7 cellular contexts compared by ENCODE assay signal in the genomic region with DNA sequence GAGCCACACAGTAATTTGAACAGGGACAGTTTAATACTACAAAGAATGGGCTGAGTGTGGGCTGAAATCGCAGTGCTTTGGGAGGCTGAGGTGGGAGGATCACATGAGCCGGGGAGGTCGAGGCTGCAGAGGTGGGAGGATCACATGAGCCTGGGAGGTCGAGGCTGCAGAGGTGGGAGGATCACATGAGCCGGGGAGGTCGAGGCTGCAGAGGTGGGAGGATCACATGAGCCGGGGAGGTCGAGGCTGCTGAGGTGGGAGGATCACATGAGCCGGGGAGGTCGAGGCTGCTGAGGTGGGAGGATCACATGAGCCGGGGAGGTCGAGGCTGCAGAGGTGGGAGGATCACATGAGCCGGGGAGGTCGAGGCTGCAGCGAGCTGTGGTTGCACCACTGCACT. TPM values are rescaled to one million over a fixed set of nuclear protein-coding genes. Genes with fewer than 3 reads are reported as not detected.
DNase-seq lines count a peak whose midpoint lies in the region; ATAC-seq, FAIRE-seq and TF ChIP-seq lines count a peak whose summit lies in the region.
"Not testable (repeated sequence)": the region's sequence is repeated elsewhere in the genome, so short reads cannot be mapped to it uniquely, and the experiment has no call there.

No MANE protein-coding gene starts in this region.

- TF ChIP-seq RAD21 in A549 (conservative IDR thresholded peaks at IDR 0.05 in 1 of 2, IDR thresholded peaks at IDR 0.05 in 1 of 2), result not testable (repeated sequence)

- 0 out of 6 replicates have a peak, but pooled peaks of 1 of the 2 experiments have one; percentile 41 for ATAC-seq in A549
- ATAC-seq in pancreas, result not testable (repeated sequence)

- dilution Hi-C loops in endothelial cell of umbilical vein (cut with MboI; ENCODE audit: extremely low pct_ligation_motif_present, low sequenced_read_pairs), result not testable (repeated sequence)

- peak; percentile 77 for FAIRE-seq in A549 (lab: Jason Lieb, UNC)
- peak; percentile 82 for FAIRE-seq in endothelial cell of umbilical vein (lab: Jason Lieb, UNC)
- not testable (repeated sequence) for FAIRE-seq in kidney (lab: Jason Lieb, UNC)
- FAIRE-seq in pancreas (lab: Jason Lieb, UNC), result peak; percentile 90
- peak; percentile 95 for FAIRE-seq in urothelium cell line (lab: Jason Lieb, UNC)

- H3K27me3 Mint-ChIP-seq in activated T-helper 2 cell treated with anti-CD3 and anti-CD28 coated beads, Interferon-gamma antibody, Interleukin-2, Interleukin-4, amounts not matched to agents 10 μg/mL and 5 μg/mL and 100 μg/mL, durations not matched to agents 14 hours and 24 hours and 36 hours (ENCODE audit: low read depth); chondrocyte (ENCODE audit: low read depth): not testable (repeated sequence)

- intact Hi-C loops in activated T-helper 2 cell treated with anti-CD3 and anti-CD28 coated beads, Interferon-gamma antibody, Interleukin-2, Interleukin-4, amounts not matched to agents 10 μg/mL and 5 μg/mL and 100 μg/mL, durations not matched to agents 14 hours and 24 hours and 36 hours (cut with micrococcal nuclease); kidney (cut with DNase I); pancreas (cut with DNase I): not testable (repeated sequence)
- intact Hi-C loops in endothelial cell of umbilical vein (cut with micrococcal nuclease), result loop anchor here (1.0 to 5.0 kb wide), 2 partner anchors 67 to 102 kb away; partner anchors contain the start of gene RAB11FIP3

- TF ChIP-seq EP300 in A549 (IDR thresholded peaks at IDR 0.05), result not testable (repeated sequence)

- not testable (repeated sequence) for H3K27me3 ChIP-seq in endothelial cell of umbilical vein (ENCODE audit: control insufficient read depth in 2 of 2, insufficient read depth in 2 of 2, low read length in 2 of 2); pancreas

- H3K4me3 ChIP-seq in A549; endothelial cell of umbilical vein (replicated peaks in 1 of 3; ENCODE audit: insufficient read depth in 1 of 3, low read depth in 1 of 3, low read length in 3 of 3); kidney (ENCODE audit: low read length in 2 of 2); pancreas: not testable (repeated sequence)

- peaks cover 0 to 26% of the 10 kb centered on the region in 2 experiments for H3K36me3 ChIP-seq in endothelial cell of umbilical vein (ENCODE audit: control insufficient read depth in 2 of 2, extremely low read depth in 1 of 2, insufficient read depth in 2 of 2, low read length in 2 of 2)
- peaks cover 23 to 41% of the 10 kb centered on the region in 2 donors for H3K36me3 ChIP-seq in kidney (ENCODE audit: control insufficient read depth in 1 of 2, insufficient read depth in 2 of 2, low read length in 2 of 2)
- peaks cover 0 to 25% (median 5%) of the 10 kb centered on the region in 3 donors for H3K36me3 ChIP-seq in pancreas

- H3K27ac ChIP-seq in A549; endothelial cell of umbilical vein (ENCODE audit: insufficient read depth, low read depth, low read length); kidney (ENCODE audit: low read depth in 2 of 2, low read length in 2 of 2); pancreas: not testable (repeated sequence)

- TF ChIP-seq CTCF in A549 (IDR thresholded peaks at IDR 0.05); chondrocyte (IDR thresholded peaks at IDR 0.05); endothelial cell of umbilical vein (IDR thresholded peaks at IDR 0.05; ENCODE audit: extremely low read depth in 1 of 2, insufficient read depth in 1 of 2, low read depth in 1 of 2, low read length in 2 of 2); kidney (IDR thresholded peaks at IDR 0.05; ENCODE audit: borderline replicate concordance, extremely low read depth, insufficient read depth); pancreas (IDR thresholded peaks at IDR 0.05): not testable (repeated sequence)

- DNase-seq in A549 (ENCODE audit: low read depth in 1 of 2, low spot score in 1 of 2); chondrocyte (ENCODE audit: low spot score); endothelial cell of umbilical vein (ENCODE audit: low read depth, low spot score); pancreas; urothelium cell line (ENCODE audit: low spot score): not testable (repeated sequence)
- peak; percentile 11 for DNase-seq in activated T-helper 2 cell treated with anti-CD3 and anti-CD28 coated beads, Interferon-gamma antibody, Interleukin-2, Interleukin-4, amounts not matched to agents 10 μg/mL and 5 μg/mL and 100 μg/mL, durations not matched to agents 14 hours and 24 hours and 36 hours (ENCODE audit: low spot score)
- DNase-seq in kidney, result peak; percentile 54

- H3K4me3 Mint-ChIP-seq in activated T-helper 2 cell treated with anti-CD3 and anti-CD28 coated beads, Interferon-gamma antibody, Interleukin-2, Interleukin-4, amounts not matched to agents 10 μg/mL and 5 μg/mL and 100 μg/mL, durations not matched to agents 14 hours and 24 hours and 36 hours (ENCODE audit: low read depth); chondrocyte (ENCODE audit: unreplicated experiment): not testable (repeated sequence)

- not testable (repeated sequence) for H3K9ac ChIP-seq in endothelial cell of umbilical vein (replicated peaks; ENCODE audit: extremely low read depth, insufficient read depth, low read length); kidney (ENCODE audit: low read length in 2 of 2)

- not testable (repeated sequence) for H3K4me2 ChIP-seq in A549; endothelial cell of umbilical vein (ENCODE audit: insufficient read depth, low read length)

- not testable (repeated sequence) for H3K27ac Mint-ChIP-seq in activated T-helper 2 cell treated with anti-CD3 and anti-CD28 coated beads, Interferon-gamma antibody, Interleukin-2, Interleukin-4, amounts not matched to agents 10 μg/mL and 5 μg/mL and 100 μg/mL, durations not matched to agents 14 hours and 24 hours and 36 hours
- peak overlapping the region; percentile 32 for H3K27ac Mint-ChIP-seq in chondrocyte (ENCODE audit: unreplicated experiment)

- CTCF ChIA-PET in A549 (lab: Yijun Ruan, JAX), result interaction anchor here (0.6 to 1.6 kb wide), 7 partner anchors 17 to 104 kb away, joined by 3 to 6 read pairs (median 4); partner anchors contain the start of gene RAB11FIP3
- CTCF ChIA-PET in endothelial cell of umbilical vein (lab: Charles Lee), result interaction anchor here (1.3 kb wide), 3 partner anchors 68 to 124 kb away, joined by 4 to 11 read pairs (median 5); partner anchors contain the start of gene MRPL28

- not testable (repeated sequence) for BruUV-seq in endothelial cell of umbilical vein (replicated peaks; lab: Mats Ljungman, UMichigan)

- H3K9me3 Mint-ChIP-seq in activated T-helper 2 cell treated with anti-CD3 and anti-CD28 coated beads, Interferon-gamma antibody, Interleukin-2, Interleukin-4, amounts not matched to agents 10 μg/mL and 5 μg/mL and 100 μg/mL, durations not matched to agents 14 hours and 24 hours and 36 hours; chondrocyte (ENCODE audit: low read depth): not testable (repeated sequence)

- 79% methylated on average over 15 of the region's 15 CpGs for WGBS in A549 (ENCODE audit: missing lambda C conversion rate)
- 88 to 89% methylated on average over 15 of the region's 15 CpGs for WGBS in pancreas, 2 donors

- not testable (repeated sequence) for H3K9me1 ChIP-seq in endothelial cell of umbilical vein (replicated peaks; ENCODE audit: control insufficient read depth, extremely low read depth, insufficient read depth, low read length)

- H4K20me1 ChIP-seq in endothelial cell of umbilical vein (replicated peaks; ENCODE audit: control insufficient read depth, extremely low read depth, insufficient read depth, low read length), result not testable (repeated sequence)

- H3K79me2 ChIP-seq in endothelial cell of umbilical vein (ENCODE audit: control insufficient read depth, insufficient read depth, low read length), result not testable (repeated sequence)

- not testable (repeated sequence) for H3K36me3 Mint-ChIP-seq in activated T-helper 2 cell treated with anti-CD3 and anti-CD28 coated beads, Interferon-gamma antibody, Interleukin-2, Interleukin-4, amounts not matched to agents 10 μg/mL and 5 μg/mL and 100 μg/mL, durations not matched to agents 14 hours and 24 hours and 36 hours (ENCODE audit: low read depth)
- H3K36me3 Mint-ChIP-seq in chondrocyte (ENCODE audit: low read depth), result peaks cover 14% of the 10 kb centered on the region

- not testable (repeated sequence) for TF ChIP-seq POLR2A in A549 (IDR thresholded peaks at IDR 0.05; ENCODE audit: low read length); endothelial cell of umbilical vein (IDR thresholded peaks at IDR 0.05; ENCODE audit: low read depth, low read length)

- POLR2A ChIA-PET in A549 (lab: Yijun Ruan, JAX); endothelial cell of umbilical vein (lab: Charles Lee): not testable (repeated sequence)

- H3K4me1 ChIP-seq in A549; endothelial cell of umbilical vein (ENCODE audit: control insufficient read depth, extremely low read depth, insufficient read depth, low read length); kidney (ENCODE audit: control insufficient read depth in 1 of 2, insufficient read depth in 1 of 2, low read depth in 1 of 2, low read length in 2 of 2); pancreas: not testable (repeated sequence)

- H3K4me1 Mint-ChIP-seq in activated T-helper 2 cell treated with anti-CD3 and anti-CD28 coated beads, Interferon-gamma antibody, Interleukin-2, Interleukin-4, amounts not matched to agents 10 μg/mL and 5 μg/mL and 100 μg/mL, durations not matched to agents 14 hours and 24 hours and 36 hours (ENCODE audit: low read depth); chondrocyte (ENCODE audit: low read depth): not testable (repeated sequence)

- not testable (repeated sequence) for H3K9me3 ChIP-seq in A549; endothelial cell of umbilical vein (replicated peaks; ENCODE audit: control insufficient read depth, insufficient read depth, low read length); kidney (ENCODE audit: control insufficient read depth in 1 of 2, low read length in 2 of 2); pancreas

- not testable (repeated sequence) for H2AFZ ChIP-seq in endothelial cell of umbilical vein (ENCODE audit: low read depth, low read length)

RNA-seq across cellular contexts. Expression of gene CAPN15, which starts 32.8 kb away (rescaled TPM):
- polyA plus RNA-seq in A549 (2011; rRNA removed) (10.0 and 11.4 TPM in 2 replicates), A549 (2017; fragmentation: RNase III; extraction: RNeasy Plus Mini Kit Qiagen cat#74134 plus additional on column Dnase treatment) (31.3 to 33.9 TPM (median 33.3 TPM) in 3 replicates), endothelial cell of umbilical vein (33.9 and 48.6 TPM in 2 replicates), kidney (ENCODE audit: insufficient read depth, low read depth, low replicate concordance) (17.9 TPM), pancreas (10 to 100 TPM; 48.3 to 75.7 TPM)
- 46.5 and 72.3 TPM in 2 replicates for polyA plus RNA-seq in A549 (2012; cell fraction: cytosol; rRNA removed)
- 132 and 252 TPM in 2 replicates for polyA plus RNA-seq in A549 (2012; cell fraction: nucleus; rRNA removed)
- polyA minus RNA-seq in A549 (2011; rRNA and poly(A)+ RNA removed), result 8.6 and 13.1 TPM in 2 replicates
- total RNA-seq in activated T-helper 2 cell treated with anti-CD3 and anti-CD28 coated beads, Interferon-gamma antibody, Interleukin-2, Interleukin-4, amounts not matched to agents 10 μg/mL and 5 μg/mL and 100 μg/mL, durations not matched to agents 14 hours and 24 hours and 36 hours, result 101 and 103 TPM in 2 replicates
- total RNA-seq in chondrocyte (28.8 to 32.0 TPM (median 29.7 TPM) in 3 replicates), endothelial cell of umbilical vein (65.0 and 70.1 TPM in 2 replicates), kidney (52.9 TPM), pancreas (10 to 100 TPM; 25.4 to 53.6 (median 37.2) TPM)
- polyA plus RNA-seq in endothelial cell of umbilical vein (2011; cell fraction: cytosol; rRNA removed), result 14.6 and 22.7 TPM in 2 replicates
- polyA plus RNA-seq in endothelial cell of umbilical vein (2011; cell fraction: nucleus; rRNA removed), result 63.6 and 68.1 TPM in 2 replicates
- polyA plus RNA-seq in endothelial cell of umbilical vein (2012), result 20.7 and 35.9 TPM in 2 replicates
- polyA minus RNA-seq in endothelial cell of umbilical vein, result 17.2 and 27.8 TPM in 2 replicates
- 47.6 TPM for polyA minus RNA-seq in endothelial cell of umbilical vein (2011; cell fraction: cytosol; rRNA and poly(A)+ RNA removed)
- 21.5 and 36.2 TPM in 2 replicates for polyA minus RNA-seq in endothelial cell of umbilical vein (2011; cell fraction: nucleus; rRNA and poly(A)+ RNA removed)
